Comparison of ENCODE assay signal across 25 cellular contexts in the genomic region with DNA sequence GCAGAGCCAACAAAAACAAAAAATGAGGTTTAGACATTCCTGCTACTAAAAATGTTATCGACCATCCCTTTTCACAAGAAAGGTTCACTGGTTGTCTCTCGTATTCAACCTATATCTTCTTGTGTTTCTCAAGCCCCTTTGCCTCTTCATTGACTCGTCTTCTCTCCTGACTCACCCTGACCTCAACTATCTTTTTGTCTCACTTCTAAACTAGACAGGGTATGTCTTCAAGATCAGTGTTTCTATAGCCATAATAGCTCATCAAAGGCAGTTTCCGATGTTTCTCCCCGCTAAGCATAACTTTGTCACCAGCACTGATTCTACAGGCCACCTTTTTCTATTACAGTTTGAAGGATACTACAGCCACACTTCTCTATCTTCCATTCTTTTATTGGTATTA.
"Had no signal": no experiment of that assay in that cellular context is flagged by ENCODE, and none has a peak within 500 bp of the region (broad histone marks: within the 10 kb centered on the region; RNA-seq: fewer than 3 reads in every experiment).

No MANE protein-coding gene starts in this region.

- DNase-seq: cortex of kidney; effector CD8-positive, alpha-beta T cell; effector memory CD8-positive, alpha-beta T cell; endodermal cell; esophagus squamous epithelium; foreskin melanocyte; gastrocnemius medialis; glutamatergic neuron; head of caudate nucleus; heart right ventricle; hippocampal formation; left cardiac atrium; left lung; left ventricle myocardium superior; lower lobe of right lung; mesenchymal stem cell; mucosa of descending colon; naive B cell; naive thymus-derived CD8-positive, alpha-beta T cell had no signal

- ATAC-seq: effector memory CD8-positive, alpha-beta T cell; esophagus mucosa; gastrocnemius medialis; heart right ventricle; left cardiac atrium; left lung; left ventricle myocardium superior; lower lobe of right lung; mucosa of descending colon; naive thymus-derived CD8-positive, alpha-beta T cell had no signal

- H3K4me1 Mint-ChIP-seq: endodermal cell, mesothelial cell of epicardium, naive B cell had no signal

- H3K4me3 Mint-ChIP-seq: dendritic cell treated with granulocyte-macrophage colony-stimulating factor and Interleukin-4, amounts not matched to agents 40 ng/mL and 50 ng/mL, for 4 days; effector memory CD8-positive, alpha-beta T cell; endodermal cell; mesothelial cell of epicardium; naive B cell; naive thymus-derived CD8-positive, alpha-beta T cell had no signal

- H3K27ac Mint-ChIP-seq: dendritic cell treated with granulocyte-macrophage colony-stimulating factor and Interleukin-4, amounts not matched to agents 40 ng/mL and 50 ng/mL, for 4 days; effector memory CD8-positive, alpha-beta T cell; endodermal cell; mesothelial cell of epicardium; naive B cell; naive thymus-derived CD8-positive, alpha-beta T cell had no signal

- FAIRE-seq: endometrium, islet of Langerhans, keratinocyte had no signal
